ENCODE assay signal across 14 cellular contexts in the genomic region with DNA sequence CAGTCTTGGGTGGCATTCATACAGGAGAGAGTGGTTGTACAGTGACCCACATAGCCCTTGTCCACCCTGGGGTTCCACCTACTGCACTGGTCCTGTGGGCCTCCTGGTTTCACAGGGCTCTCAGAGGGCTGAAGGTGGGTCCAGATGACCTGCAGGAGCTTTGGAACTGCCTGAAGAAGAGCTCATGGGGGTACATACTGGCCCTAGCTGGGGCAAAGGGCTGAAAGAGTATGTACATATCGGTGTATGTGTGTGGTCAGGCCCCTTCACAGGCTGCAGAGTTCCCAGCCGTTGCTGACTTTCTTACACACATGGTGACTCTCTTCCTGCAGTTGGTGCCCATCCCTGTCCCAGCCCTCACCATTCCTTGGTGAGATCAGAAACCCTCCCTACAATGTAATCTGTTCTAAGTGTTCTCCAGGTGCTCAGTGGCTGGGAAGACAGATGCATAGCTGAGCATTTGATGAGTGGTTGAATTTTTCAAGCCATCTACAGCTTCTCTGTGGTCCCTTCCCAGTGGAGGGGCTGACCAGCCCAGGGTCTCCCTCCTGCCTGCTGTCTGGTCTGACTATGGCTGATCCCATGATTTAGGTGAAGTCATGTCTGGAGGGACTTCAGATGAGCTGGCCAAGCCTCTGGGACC. TPM values are rescaled to one million over a fixed set of nuclear protein-coding genes. Genes with fewer than 3 reads are reported as not detected.
DNase-seq lines count a peak whose midpoint lies in the region; ATAC-seq and TF ChIP-seq lines count a peak whose summit lies in the region.
"Had no signal": no experiment of that assay in that cellular context is flagged by ENCODE, and none has a peak within 500 bp of the region (broad histone marks: within the 10 kb centered on the region; RNA-seq: fewer than 3 reads in every experiment).

No MANE protein-coding gene starts in this region.

- H3K27ac Mint-ChIP-seq in activated T-helper 17 cell treated with anti-CD3 and anti-CD28 coated beads, Interleukin-2, amount 50 U/mL, for 72 hours = peak overlapping the region; percentile 73
- H3K27ac Mint-ChIP-seq in osteocyte (ENCODE audit: unreplicated experiment) = no peak overlapping the region

- H3K27me3 Mint-ChIP-seq in activated T-helper 17 cell treated with anti-CD3 and anti-CD28 coated beads, Interleukin-2, amount 50 U/mL, for 72 hours = no peaks in the 10 kb centered on the region
- H3K27me3 Mint-ChIP-seq in osteocyte (ENCODE audit: unreplicated experiment) = no peaks in the 10 kb centered on the region

- H3K4me1 Mint-ChIP-seq in activated T-helper 17 cell treated with anti-CD3 and anti-CD28 coated beads, Interleukin-2, amount 50 U/mL, for 72 hours = peaks cover 46% of the 10 kb centered on the region
- H3K4me1 Mint-ChIP-seq in osteocyte (ENCODE audit: unreplicated experiment) = peaks cover 25% of the 10 kb centered on the region

- H3K36me3 Mint-ChIP-seq in activated T-helper 17 cell treated with anti-CD3 and anti-CD28 coated beads, Interleukin-2, amount 50 U/mL, for 72 hours (ENCODE audit: low read depth) = peaks cover 18% of the 10 kb centered on the region
- H3K36me3 Mint-ChIP-seq in osteocyte (ENCODE audit: unreplicated experiment) = peaks cover 5% of the 10 kb centered on the region

- no peak for TF ChIP-seq CTCF in osteocyte (IDR thresholded peaks at IDR 0.05)

- H3K4me3 Mint-ChIP-seq in activated T-helper 17 cell treated with anti-CD3 and anti-CD28 coated beads, Interleukin-2, amount 50 U/mL, for 72 hours = peak overlapping the region; percentile 89
- H3K4me3 Mint-ChIP-seq in osteocyte (ENCODE audit: unreplicated experiment) = no peak overlapping the region

- no peak for ATAC-seq in activated T-helper 17 cell treated with anti-CD3 and anti-CD28 coated beads, Interleukin-2, amount 50 U/mL, for 72 hours (replicated peaks)
- ATAC-seq: foreskin keratinocyte, pancreas had no signal

- peak; percentile 16 for DNase-seq in activated T-cell treated with anti-CD3 and anti-CD28 coated beads, Interleukin-2, amount 50 U/mL, for 1 hour
- no peak for DNase-seq in activated T-cell treated with anti-CD3 and anti-CD28 coated beads, Interleukin-2, amount 50 U/mL, for 48 hours
- DNase-seq in mesenteric fat pad (ENCODE audit: low spot score) = peak; percentile 62
- DNase-seq in NCI-H510A treated with DMSO at 0.1 percent for 48 hours (lab: John Stamatoyannopoulos, UW) = no peak
- DNase-seq in NCI-H2081 treated with DMSO at 0.1 percent for 48 hours (lab: John Stamatoyannopoulos, UW) = no peak
- DNase-seq in osteocyte (ENCODE audit: extremely low spot score, unreplicated experiment) = no peak
- DNase-seq: activated naive CD4-positive, alpha-beta T cell; foreskin keratinocyte; NCI-H1105 treated with DMSO at 0.1 percent for 48 hours; NCI-H526 treated with DMSO at 0.1 percent for 48 hours; trophoblast cell had no signal

- no peaks in the 10 kb centered on the region for H3K9me3 Mint-ChIP-seq in activated T-helper 17 cell treated with anti-CD3 and anti-CD28 coated beads, Interleukin-2, amount 50 U/mL, for 72 hours
- no peaks in the 10 kb centered on the region for H3K9me3 Mint-ChIP-seq in osteocyte (ENCODE audit: unreplicated experiment)

- peak overlapping the region; percentile 17 for H3K27ac ChIP-seq in temporal lobe (ENCODE audit: low read depth, low read length)
- H3K27ac ChIP-seq: foreskin keratinocyte had no signal

RNA-seq across cellular contexts. Expression of a gene that starts 2.5 kb away (rescaled TPM):
- 10 to 100 TPM; 71.1 to 78.1 TPM for total RNA-seq in activated T-helper 17 cell treated with anti-CD3 and anti-CD28 coated beads, Interleukin-2, amount 50 U/mL, for 72 hours
- total RNA-seq in mesenteric fat pad = 38.2 TPM
- 15.2 TPM for total RNA-seq in temporal lobe
- total RNA-seq in osteocyte = 42.0 and 42.3 TPM in 2 replicates

RNA-seq across cellular contexts. Expression of a gene that starts 59.6 kb away (rescaled TPM):
- total RNA-seq in activated T-helper 17 cell treated with anti-CD3 and anti-CD28 coated beads, Interleukin-2, amount 50 U/mL, for 72 hours = 10 to 100 TPM; 24.6 to 35.0 TPM
- total RNA-seq in mesenteric fat pad = 17.4 TPM
- total RNA-seq in temporal lobe = 8.4 TPM
- total RNA-seq in osteocyte = 13.6 and 17.2 TPM in 2 replicates

RNA-seq across cellular contexts. Expression of a gene that starts 59.7 kb away (rescaled TPM):
- total RNA-seq in activated T-helper 17 cell treated with anti-CD3 and anti-CD28 coated beads, Interleukin-2, amount 50 U/mL, for 72 hours = 10 to 100 TPM in 1 of 2 donors, 1 to 10 TPM in 1; 7.2 to 18.7 TPM
- total RNA-seq in mesenteric fat pad (7.8 TPM), temporal lobe (6.4 TPM), osteocyte (7.5 and 8.8 TPM in 2 replicates)

Comparison
In these comparisons a context has a peak if more than half of its experiments do, and no peak if none do; other contexts are left out.
1. DNase-seq: peak in activated T-cell treated with anti-CD3 and anti-CD28 coated beads, Interleukin-2, amount 50 U/mL, for 1 hour (single experiment) and mesenteric fat pad (single experiment); none in activated T-cell treated with anti-CD3 and anti-CD28 coated beads, Interleukin-2, amount 50 U/mL, for 48 hours (0 of 2), NCI-H510A treated with DMSO at 0.1 percent for 48 hours (single experiment), NCI-H2081 treated with DMSO at 0.1 percent for 48 hours (single experiment) and osteocyte (single experiment).